Comparison of ENCODE assay signal across 1 cellular context in the genomic region with DNA sequence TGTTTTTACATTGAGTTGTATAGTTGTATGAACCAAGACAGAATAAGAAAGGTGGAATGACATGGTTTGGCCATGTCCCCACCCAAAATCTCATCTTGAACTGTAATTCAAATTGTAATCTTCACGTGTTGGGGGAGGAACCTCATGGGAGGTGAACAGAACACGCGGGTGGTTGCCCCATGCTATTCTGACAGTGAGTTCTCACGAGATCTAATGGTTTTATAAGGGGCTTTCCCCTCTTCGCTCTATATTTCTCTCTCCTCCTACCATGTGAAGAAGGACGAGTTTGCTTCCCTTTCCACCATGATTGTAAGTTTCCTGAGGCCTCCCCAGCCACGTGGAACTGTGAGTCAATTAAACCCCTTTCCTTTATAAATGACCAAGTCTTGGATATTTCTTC.
TF ChIP-seq lines count a peak whose summit lies in the region.

No MANE protein-coding gene starts in this region.

TF ChIP-seq in GM23338, 12 proteins besides CTCF, POLR2A, EP300 and RAD21 (continued from another document):
- TF ChIP-seq, protein P1, sequence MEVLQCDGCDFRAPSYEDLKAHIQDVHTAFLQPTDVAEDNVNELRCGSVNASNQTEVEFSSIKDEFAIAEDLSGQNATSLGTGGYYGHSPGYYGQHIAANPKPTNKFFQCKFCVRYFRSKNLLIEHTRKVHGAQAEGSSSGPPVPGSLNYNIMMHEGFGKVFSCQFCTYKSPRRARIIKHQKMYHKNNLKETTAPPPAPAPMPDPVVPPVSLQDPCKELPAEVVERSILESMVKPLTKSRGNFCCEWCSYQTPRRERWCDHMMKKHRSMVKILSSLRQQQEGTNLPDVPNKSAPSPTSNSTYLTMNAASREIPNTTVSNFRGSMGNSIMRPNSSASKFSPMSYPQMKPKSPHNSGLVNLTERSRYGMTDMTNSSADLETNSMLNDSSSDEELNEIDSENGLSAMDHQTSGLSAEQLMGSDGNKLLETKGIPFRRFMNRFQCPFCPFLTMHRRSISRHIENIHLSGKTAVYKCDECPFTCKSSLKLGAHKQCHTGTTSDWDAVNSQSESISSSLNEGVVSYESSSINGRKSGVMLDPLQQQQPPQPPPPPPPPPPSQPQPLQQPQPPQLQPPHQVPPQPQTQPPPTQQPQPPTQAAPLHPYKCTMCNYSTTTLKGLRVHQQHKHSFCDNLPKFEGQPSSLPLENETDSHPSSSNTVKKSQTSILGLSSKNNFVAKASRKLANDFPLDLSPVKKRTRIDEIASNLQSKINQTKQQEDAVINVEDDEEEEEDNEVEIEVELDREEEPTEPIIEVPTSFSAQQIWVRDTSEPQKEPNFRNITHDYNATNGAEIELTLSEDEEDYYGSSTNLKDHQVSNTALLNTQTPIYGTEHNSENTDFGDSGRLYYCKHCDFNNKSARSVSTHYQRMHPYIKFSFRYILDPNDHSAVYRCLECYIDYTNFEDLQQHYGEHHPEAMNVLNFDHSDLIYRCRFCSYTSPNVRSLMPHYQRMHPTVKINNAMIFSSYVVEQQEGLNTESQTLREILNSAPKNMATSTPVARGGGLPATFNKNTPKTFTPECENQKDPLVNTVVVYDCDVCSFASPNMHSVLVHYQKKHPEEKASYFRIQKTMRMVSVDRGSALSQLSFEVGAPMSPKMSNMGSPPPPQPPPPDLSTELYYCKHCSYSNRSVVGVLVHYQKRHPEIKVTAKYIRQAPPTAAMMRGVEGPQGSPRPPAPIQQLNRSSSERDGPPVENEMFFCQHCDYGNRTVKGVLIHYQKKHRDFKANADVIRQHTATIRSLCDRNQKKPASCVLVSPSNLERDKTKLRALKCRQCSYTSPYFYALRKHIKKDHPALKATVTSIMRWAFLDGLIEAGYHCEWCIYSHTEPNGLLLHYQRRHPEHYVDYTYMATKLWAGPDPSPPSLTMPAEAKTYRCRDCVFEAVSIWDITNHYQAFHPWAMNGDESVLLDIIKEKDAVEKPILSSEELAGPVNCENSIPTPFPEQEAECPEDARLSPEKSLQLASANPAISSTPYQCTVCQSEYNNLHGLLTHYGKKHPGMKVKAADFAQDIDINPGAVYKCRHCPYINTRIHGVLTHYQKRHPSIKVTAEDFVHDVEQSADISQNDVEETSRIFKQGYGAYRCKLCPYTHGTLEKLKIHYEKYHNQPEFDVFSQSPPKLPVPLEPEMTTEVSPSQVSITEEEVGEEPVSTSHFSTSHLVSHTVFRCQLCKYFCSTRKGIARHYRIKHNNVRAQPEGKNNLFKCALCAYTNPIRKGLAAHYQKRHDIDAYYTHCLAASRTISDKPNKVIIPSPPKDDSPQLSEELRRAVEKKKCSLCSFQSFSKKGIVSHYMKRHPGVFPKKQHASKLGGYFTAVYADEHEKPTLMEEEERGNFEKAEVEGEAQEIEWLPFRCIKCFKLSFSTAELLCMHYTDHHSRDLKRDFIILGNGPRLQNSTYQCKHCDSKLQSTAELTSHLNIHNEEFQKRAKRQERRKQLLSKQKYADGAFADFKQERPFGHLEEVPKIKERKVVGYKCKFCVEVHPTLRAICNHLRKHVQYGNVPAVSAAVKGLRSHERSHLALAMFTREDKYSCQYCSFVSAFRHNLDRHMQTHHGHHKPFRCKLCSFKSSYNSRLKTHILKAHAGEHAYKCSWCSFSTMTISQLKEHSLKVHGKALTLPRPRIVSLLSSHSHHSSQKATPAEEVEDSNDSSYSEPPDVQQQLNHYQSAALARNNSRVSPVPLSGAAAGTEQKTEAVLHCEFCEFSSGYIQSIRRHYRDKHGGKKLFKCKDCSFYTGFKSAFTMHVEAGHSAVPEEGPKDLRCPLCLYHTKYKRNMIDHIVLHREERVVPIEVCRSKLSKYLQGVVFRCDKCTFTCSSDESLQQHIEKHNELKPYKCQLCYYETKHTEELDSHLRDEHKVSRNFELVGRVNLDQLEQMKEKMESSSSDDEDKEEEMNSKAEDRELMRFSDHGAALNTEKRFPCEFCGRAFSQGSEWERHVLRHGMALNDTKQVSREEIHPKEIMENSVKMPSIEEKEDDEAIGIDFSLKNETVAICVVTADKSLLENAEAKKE (CRISPR knock-in tag; IDR thresholded peaks at IDR 0.05), result no peak
- TF ChIP-seq EZH2 (IDR thresholded peaks at IDR 0.05; ENCODE audit: low read depth, unreplicated experiment), result no peak
- TF ChIP-seq, protein P2, sequence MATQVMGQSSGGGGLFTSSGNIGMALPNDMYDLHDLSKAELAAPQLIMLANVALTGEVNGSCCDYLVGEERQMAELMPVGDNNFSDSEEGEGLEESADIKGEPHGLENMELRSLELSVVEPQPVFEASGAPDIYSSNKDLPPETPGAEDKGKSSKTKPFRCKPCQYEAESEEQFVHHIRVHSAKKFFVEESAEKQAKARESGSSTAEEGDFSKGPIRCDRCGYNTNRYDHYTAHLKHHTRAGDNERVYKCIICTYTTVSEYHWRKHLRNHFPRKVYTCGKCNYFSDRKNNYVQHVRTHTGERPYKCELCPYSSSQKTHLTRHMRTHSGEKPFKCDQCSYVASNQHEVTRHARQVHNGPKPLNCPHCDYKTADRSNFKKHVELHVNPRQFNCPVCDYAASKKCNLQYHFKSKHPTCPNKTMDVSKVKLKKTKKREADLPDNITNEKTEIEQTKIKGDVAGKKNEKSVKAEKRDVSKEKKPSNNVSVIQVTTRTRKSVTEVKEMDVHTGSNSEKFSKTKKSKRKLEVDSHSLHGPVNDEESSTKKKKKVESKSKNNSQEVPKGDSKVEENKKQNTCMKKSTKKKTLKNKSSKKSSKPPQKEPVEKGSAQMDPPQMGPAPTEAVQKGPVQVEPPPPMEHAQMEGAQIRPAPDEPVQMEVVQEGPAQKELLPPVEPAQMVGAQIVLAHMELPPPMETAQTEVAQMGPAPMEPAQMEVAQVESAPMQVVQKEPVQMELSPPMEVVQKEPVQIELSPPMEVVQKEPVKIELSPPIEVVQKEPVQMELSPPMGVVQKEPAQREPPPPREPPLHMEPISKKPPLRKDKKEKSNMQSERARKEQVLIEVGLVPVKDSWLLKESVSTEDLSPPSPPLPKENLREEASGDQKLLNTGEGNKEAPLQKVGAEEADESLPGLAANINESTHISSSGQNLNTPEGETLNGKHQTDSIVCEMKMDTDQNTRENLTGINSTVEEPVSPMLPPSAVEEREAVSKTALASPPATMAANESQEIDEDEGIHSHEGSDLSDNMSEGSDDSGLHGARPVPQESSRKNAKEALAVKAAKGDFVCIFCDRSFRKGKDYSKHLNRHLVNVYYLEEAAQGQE (IDR thresholded peaks at IDR 0.05; ENCODE audit: unreplicated experiment), result no peak
- TF ChIP-seq EZH2phosphoT487 (IDR thresholded peaks at IDR 0.05; ENCODE audit: unreplicated experiment), result no peak
- TF ChIP-seq CREB1 (CRISPR knock-in tag; IDR thresholded peaks at IDR 0.05; ENCODE audit: low read depth), result no peak
- TF ChIP-seq, protein P3, sequence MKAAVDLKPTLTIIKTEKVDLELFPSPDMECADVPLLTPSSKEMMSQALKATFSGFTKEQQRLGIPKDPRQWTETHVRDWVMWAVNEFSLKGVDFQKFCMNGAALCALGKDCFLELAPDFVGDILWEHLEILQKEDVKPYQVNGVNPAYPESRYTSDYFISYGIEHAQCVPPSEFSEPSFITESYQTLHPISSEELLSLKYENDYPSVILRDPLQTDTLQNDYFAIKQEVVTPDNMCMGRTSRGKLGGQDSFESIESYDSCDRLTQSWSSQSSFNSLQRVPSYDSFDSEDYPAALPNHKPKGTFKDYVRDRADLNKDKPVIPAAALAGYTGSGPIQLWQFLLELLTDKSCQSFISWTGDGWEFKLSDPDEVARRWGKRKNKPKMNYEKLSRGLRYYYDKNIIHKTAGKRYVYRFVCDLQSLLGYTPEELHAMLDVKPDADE (IDR thresholded peaks at IDR 0.05), result no peak
